Comparison of ENCODE assay signal across 19 cellular contexts in the genomic region with DNA sequence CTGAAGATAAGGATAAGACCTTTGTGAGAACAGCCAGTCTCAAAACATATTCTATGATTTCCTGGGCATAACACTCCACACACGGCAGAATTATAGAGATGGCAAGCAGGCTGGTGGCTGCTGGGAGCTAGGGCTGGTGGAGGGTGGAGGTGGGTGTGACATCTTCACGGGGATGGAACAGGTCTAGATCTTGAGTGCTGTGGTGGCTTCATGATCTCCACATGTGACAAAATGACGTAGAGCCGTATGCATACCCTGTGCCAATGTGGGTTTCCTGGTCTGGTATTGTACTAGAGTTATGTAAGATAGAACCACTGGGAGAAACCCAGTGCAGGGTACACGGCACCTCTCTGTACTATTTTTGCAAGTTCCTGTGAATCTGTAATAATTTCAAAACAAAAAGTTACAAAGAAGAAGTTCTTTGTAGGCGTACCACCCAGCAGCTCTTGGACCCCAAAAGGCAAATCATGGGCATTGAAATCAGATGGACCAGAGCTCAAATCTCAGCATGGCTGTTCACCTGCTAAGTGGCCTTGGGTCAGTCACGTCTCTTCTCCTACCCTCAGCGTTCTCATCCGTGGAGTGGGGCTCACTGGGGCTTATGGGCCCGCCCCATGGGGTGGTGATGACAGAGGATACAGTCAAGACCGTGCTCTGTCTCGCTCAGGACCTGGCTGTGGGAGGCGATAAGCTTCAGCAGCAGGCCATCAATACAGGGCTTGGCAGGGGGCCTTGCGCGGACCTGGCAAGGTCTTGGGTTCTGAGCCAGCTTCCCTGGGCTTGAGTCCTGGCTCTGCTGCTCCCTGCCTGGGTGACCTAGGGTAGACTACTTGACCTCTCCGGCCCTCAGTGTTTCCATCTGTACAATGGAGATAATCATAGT.
DNase-seq lines count a peak whose midpoint lies in the region; TF ChIP-seq lines count a peak whose summit lies in the region.
"Had no signal": no experiment of that assay in that cellular context is flagged by ENCODE, and none has a peak within 500 bp of the region (broad histone marks: within the 10 kb centered on the region; RNA-seq: fewer than 3 reads in every experiment).

No MANE protein-coding gene starts in this region.

- no peak for TF ChIP-seq CTCF in mesothelial cell of epicardium (IDR thresholded peaks at IDR 0.05; ENCODE audit: unreplicated experiment)
- no peak for TF ChIP-seq CTCF in testis (IDR thresholded peaks at IDR 0.05)
- TF ChIP-seq CTCF in hepatocyte (IDR thresholded peaks at IDR 0.05; ENCODE audit: poor library complexity): no peak

- peak overlapping the region; percentile 19 for H3K27ac ChIP-seq in cingulate gyrus (ENCODE audit: low read depth, low read length)
- H3K27ac ChIP-seq in testis: no peak overlapping the region
- no peak overlapping the region for H3K27ac ChIP-seq in hepatocyte
- H3K27ac ChIP-seq: heart right ventricle, vagina, VCaP had no signal

- H3K9me3 ChIP-seq in testis: no peaks in the 10 kb centered on the region
- H3K9me3 ChIP-seq in hepatocyte (ENCODE audit: low read depth): no peaks in the 10 kb centered on the region
- H3K9me3 ChIP-seq: Caco-2, vagina had no signal

- H3K4me3 Mint-ChIP-seq in activated CD4-positive, alpha-beta memory T cell treated with anti-CD3 and anti-CD28 coated beads for 36 hours: no peak overlapping the region
- H3K4me3 Mint-ChIP-seq in mesothelial cell of epicardium: no peak overlapping the region
- H3K4me3 Mint-ChIP-seq: B cell, nephron progenitor cell had no signal

- no peak overlapping the region for H3K27ac Mint-ChIP-seq in activated CD4-positive, alpha-beta memory T cell treated with anti-CD3 and anti-CD28 coated beads for 36 hours
- no peak overlapping the region for H3K27ac Mint-ChIP-seq in mesothelial cell of epicardium
- H3K27ac Mint-ChIP-seq: B cell, nephron progenitor cell had no signal

- H3K36me3 ChIP-seq in testis (ENCODE audit: low read depth, missing control alignments): no peaks in the 10 kb centered on the region
- no peaks in the 10 kb centered on the region for H3K36me3 ChIP-seq in hepatocyte (replicated peaks; ENCODE audit: insufficient read depth, low read depth)
- H3K36me3 ChIP-seq: heart right ventricle, vagina had no signal

- CTCF ChIA-PET in activated CD4-positive, alpha-beta memory T cell treated with anti-CD3 and anti-CD28 coated beads for 36 hours (lab: Charles Lee): no interaction called here

- no peaks in the 10 kb centered on the region for H3K4me1 Mint-ChIP-seq in activated CD4-positive, alpha-beta memory T cell treated with anti-CD3 and anti-CD28 coated beads for 36 hours (ENCODE audit: low read depth)
- peaks cover 18% of the 10 kb centered on the region for H3K4me1 Mint-ChIP-seq in mesothelial cell of epicardium
- H3K4me1 Mint-ChIP-seq: B cell had no signal

- H3K9me3 Mint-ChIP-seq in activated CD4-positive, alpha-beta memory T cell treated with anti-CD3 and anti-CD28 coated beads for 36 hours: peaks cover 6% of the 10 kb centered on the region
- no peaks in the 10 kb centered on the region for H3K9me3 Mint-ChIP-seq in mesothelial cell of epicardium
- H3K9me3 Mint-ChIP-seq: nephron progenitor cell had no signal

- no peaks in the 10 kb centered on the region for H4K20me1 ChIP-seq in hepatocyte (ENCODE audit: insufficient read depth, poor library complexity, severe bottlenecking)

- no peak overlapping the region for H3K4me2 ChIP-seq in hepatocyte

- H3K79me2 ChIP-seq in hepatocyte: no peaks in the 10 kb centered on the region

- no peak overlapping the region for H3K4me3 ChIP-seq in testis
- H3K4me3 ChIP-seq in hepatocyte: no peak overlapping the region
- H3K4me3 ChIP-seq: heart right ventricle, vagina had no signal

- H3K27me3 ChIP-seq in testis: no peaks in the 10 kb centered on the region
- H3K27me3 ChIP-seq in hepatocyte: peaks cover 19% of the 10 kb centered on the region
- H3K27me3 ChIP-seq: vagina had no signal

- no peak for TF ChIP-seq POLR2A in testis (IDR thresholded peaks at IDR 0.05)

- H2AFZ ChIP-seq in hepatocyte: no peak overlapping the region

- H3K4me1 ChIP-seq in testis (no peaks in the 10 kb centered on the region), hepatocyte (ENCODE audit: insufficient read depth) (peaks cover 5% of the 10 kb centered on the region)
- H3K4me1 ChIP-seq: vagina had no signal

- POLR2A ChIA-PET in activated CD4-positive, alpha-beta memory T cell treated with anti-CD3 and anti-CD28 coated beads for 36 hours (lab: Charles Lee): no interaction called here

- intact Hi-C loops in activated CD4-positive, alpha-beta memory T cell treated with anti-CD3 and anti-CD28 coated beads for 36 hours (cut with micrococcal nuclease): no loop called here
- intact Hi-C loops in testis (cut with DNase I; ENCODE audit: low total_unique reads): no loop called here

- H3K9me2 ChIP-seq in hepatocyte (replicated peaks; ENCODE audit: insufficient read depth): no peaks in the 10 kb centered on the region

- peaks cover 36% of the 10 kb centered on the region for H3K27me3 Mint-ChIP-seq in activated CD4-positive, alpha-beta memory T cell treated with anti-CD3 and anti-CD28 coated beads for 36 hours
- peaks cover 68% of the 10 kb centered on the region for H3K27me3 Mint-ChIP-seq in mesothelial cell of epicardium (ENCODE audit: low read depth)

- no peaks in the 10 kb centered on the region for H3K36me3 Mint-ChIP-seq in activated CD4-positive, alpha-beta memory T cell treated with anti-CD3 and anti-CD28 coated beads for 36 hours
- no peaks in the 10 kb centered on the region for H3K36me3 Mint-ChIP-seq in mesothelial cell of epicardium

- DNase-seq in activated CD4-positive, alpha-beta memory T cell treated with anti-CD3 and anti-CD28 coated beads for 36 hours: peak; percentile 6
- peak; percentile 12 to 34 for DNase-seq in mesothelial cell of epicardium (ENCODE audit: low spot score in 2 of 2, unreplicated experiment in 2 of 2)
- peak; percentile 8 for DNase-seq in testis
- DNase-seq in hepatocyte (ENCODE audit: low spot score): no peak
- DNase-seq in kidney glomerular epithelial cell (lab: John Stamatoyannopoulos, UW): no peak
- DNase-seq in NCI-H2171 treated with DMSO at 0.1 percent for 48 hours (lab: John Stamatoyannopoulos, UW): no peak
- DNase-seq: amniotic stem cell; central memory CD4-positive, alpha-beta T cell; heart right ventricle; NCI-H526; nephron progenitor cell; Right ventricle myocardium superior; stimulated activated naive CD4-positive, alpha-beta T cell treated with Interleukin-2 at 50 U/mL for 16 hours; T-helper 1 cell had no signal

- 70 to 82% methylated on average over 12 to 16 of the region's 16 CpGs for WGBS in testis, 2 donors
- WGBS in hepatocyte (ENCODE audit: low lambda C conversion rate, missing lambda C conversion rate): 86% methylated on average over 16 of the region's 16 CpGs

Comparison
In these comparisons a context has a peak if more than half of its experiments do, and no peak if none do; other contexts are left out.
1. DNase-seq: peak in activated CD4-positive, alpha-beta memory T cell treated with anti-CD3 and anti-CD28 coated beads for 36 hours (single experiment), mesothelial cell of epicardium (2 of 2) and testis (single experiment); none in hepatocyte (single experiment), kidney glomerular epithelial cell (single experiment) and NCI-H2171 treated with DMSO at 0.1 percent for 48 hours (single experiment).